ENCODE assay signal across 1 cellular context in genomic region chr1:27233677-27234053, GRCh38.
TF ChIP-seq lines count a peak whose summit lies in the region.

No MANE protein-coding gene starts in this region.

TF ChIP-seq in K562, 482 proteins besides CTCF, POLR2A, EP300 and RAD21 (continued from another document):
- TF ChIP-seq TRIM25 (IDR thresholded peaks at IDR 0.05; ENCODE audit: borderline replicate concordance): no peak
- TF ChIP-seq ETS2 (tag; IDR thresholded peaks at IDR 0.05; ENCODE audit: borderline replicate concordance, poor library complexity, severe bottlenecking): no peak
- no peak for TF ChIP-seq NR2C2 (CRISPR knock-in tag; IDR thresholded peaks at IDR 0.05)
- TF ChIP-seq NR2C2 (tag; IDR thresholded peaks at IDR 0.05): no peak
- TF ChIP-seq RERE (CRISPR knock-in tag; IDR thresholded peaks at IDR 0.05; ENCODE audit: borderline replicate concordance): no peak
- TF ChIP-seq MAFF (IDR thresholded peaks at IDR 0.05; ENCODE audit: low read length): no peak
- 0 out of 2 replicates have a peak, but pooled peaks have one; percentile 19 for TF ChIP-seq SMARCA4 (IDR thresholded peaks at IDR 0.05)
- TF ChIP-seq MCM2 (IDR thresholded peaks at IDR 0.05; ENCODE audit: low read depth): no peak
- TF ChIP-seq ZNF311 (CRISPR knock-in tag; IDR thresholded peaks at IDR 0.05): no peak
- TF ChIP-seq FUS (optimal IDR thresholded peaks at IDR 0.05; ENCODE audit: low read depth, low read length): no peak
- TF ChIP-seq ZNF589 (CRISPR knock-in tag; IDR thresholded peaks at IDR 0.05; ENCODE audit: low read depth): no peak
- no peak for TF ChIP-seq COPS2 (conservative IDR thresholded peaks at IDR 0.05)
- no peak for TF ChIP-seq TGIF2 (CRISPR knock-in tag; IDR thresholded peaks at IDR 0.05)
- TF ChIP-seq ZBTB34 (CRISPR knock-in tag; IDR thresholded peaks at IDR 0.05): no peak
- no peak for TF ChIP-seq ZNF696 (CRISPR knock-in tag; conservative IDR thresholded peaks at IDR 0.05)
- no peak for TF ChIP-seq ZSCAN29 (IDR thresholded peaks at IDR 0.05)
- TF ChIP-seq CC2D1A (IDR thresholded peaks at IDR 0.05): no peak
- TF ChIP-seq MTA3 (IDR thresholded peaks at IDR 0.05; ENCODE audit: borderline replicate concordance): 0 out of 2 replicates have a peak, but pooled peaks have one; percentile 8
- TF ChIP-seq UBTF (IDR thresholded peaks at IDR 0.05; ENCODE audit: borderline replicate concordance in 1 of 2, low read depth in 2 of 2, low read length in 2 of 2): no peak
- TF ChIP-seq XRCC3 (IDR thresholded peaks at IDR 0.05): no peak
- TF ChIP-seq NR2F6 (CRISPR knock-in tag; IDR thresholded peaks at IDR 0.05): no peak
- TF ChIP-seq ARHGAP35 (IDR thresholded peaks at IDR 0.05; ENCODE audit: partially characterized antibody): no peak
